5 cellular contexts compared by ENCODE assay signal in the genomic region with DNA sequence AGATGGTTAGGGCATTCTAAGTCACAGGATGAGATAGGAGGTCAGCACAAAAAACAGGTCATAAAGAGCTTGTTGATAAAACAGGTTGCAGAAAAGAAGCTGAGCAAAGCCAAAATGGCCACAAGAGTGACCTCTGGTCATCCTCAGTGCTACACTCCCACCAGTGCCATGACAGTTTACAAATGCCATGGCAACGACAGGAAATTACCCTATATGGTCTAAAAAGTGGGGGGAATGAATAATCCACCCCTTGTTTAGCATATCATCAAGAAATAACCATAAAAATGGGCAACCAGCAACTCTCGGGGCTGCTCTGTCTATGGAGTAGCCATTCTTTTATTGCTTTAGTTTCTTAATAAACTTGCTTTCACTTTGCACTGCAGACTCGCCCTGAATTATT. TPM values are rescaled to one million over a fixed set of nuclear protein-coding genes. Genes with fewer than 3 reads are reported as not detected.
"Had no signal": no experiment of that assay in that cellular context is flagged by ENCODE, and none has a peak within 500 bp of the region (broad histone marks: within the 10 kb centered on the region; RNA-seq: fewer than 3 reads in every experiment).

No MANE protein-coding gene starts in this region.

RNA-seq across cellular contexts. Expression of a gene that starts 30.2 kb away (rescaled TPM):
- total RNA-seq: M059J, PC-3, Right ventricle myocardium superior, SJSA1 had no signal
- polyA plus RNA-seq: SK-N-SH had no signal
